In the genomic region with DNA sequence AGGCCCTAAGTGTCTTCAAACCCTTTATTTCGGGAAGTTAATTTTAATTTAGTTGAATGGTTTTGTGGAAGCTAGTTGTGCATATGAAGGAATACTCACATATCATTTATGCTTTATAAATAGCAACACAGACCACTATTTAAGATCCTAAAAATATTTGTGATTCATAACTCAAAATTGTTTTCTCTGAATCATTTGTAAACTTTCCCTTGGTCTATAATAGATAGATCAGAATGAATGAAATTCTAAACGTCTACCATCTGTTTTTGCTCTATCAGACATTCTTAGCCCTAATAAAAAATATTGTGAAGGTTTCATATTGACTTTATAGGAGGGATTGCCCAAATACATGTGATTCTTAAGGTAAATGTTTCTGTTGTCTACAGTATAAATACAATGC, we compare ENCODE assay signal across 24 cellular contexts. TPM values are rescaled to one million over a fixed set of nuclear protein-coding genes. Genes with fewer than 3 reads are reported as not detected.
A peak's percentile ranks its signal among the peaks of the same experiment; 100 is the strongest.
DNase-seq lines count a peak whose midpoint lies in the region; TF ChIP-seq lines count a peak whose summit lies in the region.
"Had no signal": no experiment of that assay in that cellular context is flagged by ENCODE, and none has a peak within 500 bp of the region (broad histone marks: within the 10 kb centered on the region; RNA-seq: fewer than 3 reads in every experiment).

No MANE protein-coding gene starts in this region.

- peak; percentile 29 for DNase-seq in AG20443 (ENCODE audit: low spot score)
- DNase-seq in HFFc6, result peak; percentile 25
- no peak for DNase-seq in chondrocyte (ENCODE audit: low spot score)
- DNase-seq in hepatic stellate cell (ENCODE audit: low spot score), result peak; percentile 17
- no peak for DNase-seq in iPS-NIHi11 (ENCODE audit: low spot score)
- DNase-seq in cardiac septum (ENCODE audit: low spot score), result no peak
- DNase-seq in LoVo (ENCODE audit: low spot score), result no peak
- no peak for DNase-seq in activated naive CD4-positive, alpha-beta T cell (lab: John Stamatoyannopoulos, UW)
- DNase-seq: activated CD4-positive, alpha-beta T cell treated with anti-CD3 and anti-CD28 coated beads for 4 hours; activated CD8-positive, alpha-beta T cell treated with anti-CD3 and anti-CD28 coated beads, Interleukin-2, amount 10 ng/mL, durations not matched to agents 7 days and 5 days; AML-193; anterior cingulate cortex; CD4-positive, alpha-beta T cell; left ventricle myocardium inferior; NCI-H2107; retina; RPMI8226; SJCRH30; stimulated activated CD4-positive, alpha-beta T cell treated with anti-CD3 and anti-CD28 coated beads, Interleukin-2, amount 100 ng/mL, for 24 hours; stimulated activated naive CD8-positive, alpha-beta T cell treated with anti-CD3 and anti-CD28 coated beads, Interleukin-15, Interleukin-2, amounts not matched to agents 100 U/mL and 50 U/mL, for 24 hours; T1000 had no signal

- H3K4me3 Mint-ChIP-seq in HFFc6 (no peak overlapping the region), chondrocyte (ENCODE audit: unreplicated experiment) (no peak overlapping the region)
- H3K4me3 Mint-ChIP-seq: activated CD8-positive, alpha-beta T cell treated with anti-CD3 and anti-CD28 coated beads, Interleukin-2, amount 10 ng/mL, durations not matched to agents 7 days and 5 days; CD4-positive, alpha-beta T cell; dendritic cell treated with granulocyte-macrophage colony-stimulating factor and Interleukin-4, amounts not matched to agents 40 ng/mL and 50 ng/mL, for 4 days; neural progenitor cell had no signal

- H3K4me1 Mint-ChIP-seq in HFFc6 (ENCODE audit: low read depth) (peaks cover 26% of the 10 kb centered on the region), chondrocyte (ENCODE audit: low read depth) (peaks cover 24% of the 10 kb centered on the region)

- intact Hi-C loops in cardiac septum (cut with DNase I), result no loop called here

- no peak for TF ChIP-seq CTCF in HFFc6 (IDR thresholded peaks at IDR 0.05)
- TF ChIP-seq CTCF in chondrocyte (IDR thresholded peaks at IDR 0.05), result no peak

- peaks cover 14% of the 10 kb centered on the region for H3K9me3 Mint-ChIP-seq in HFFc6
- peaks cover 11% of the 10 kb centered on the region for H3K9me3 Mint-ChIP-seq in chondrocyte (ENCODE audit: low read depth)

- H3K27me3 Mint-ChIP-seq in HFFc6 (ENCODE audit: insufficient read depth), result no peaks in the 10 kb centered on the region
- no peaks in the 10 kb centered on the region for H3K27me3 Mint-ChIP-seq in chondrocyte (ENCODE audit: low read depth)
- H3K27me3 Mint-ChIP-seq: CD4-positive, alpha-beta T cell; dendritic cell treated with granulocyte-macrophage colony-stimulating factor and Interleukin-4, amounts not matched to agents 40 ng/mL and 50 ng/mL, for 4 days had no signal

- H3K27ac Mint-ChIP-seq in HFFc6 (peak overlapping the region; percentile 51; the same call in 1 of the 2 replicates), chondrocyte (ENCODE audit: unreplicated experiment) (peak overlapping the region; percentile 55)
- H3K27ac Mint-ChIP-seq: activated CD8-positive, alpha-beta T cell treated with anti-CD3 and anti-CD28 coated beads, Interleukin-2, amount 10 ng/mL, durations not matched to agents 7 days and 5 days; activated naive CD4-positive, alpha-beta T cell treated with anti-CD3 and anti-CD28 coated beads, Interleukin-2, amount 50 U/mL, for 72 hours; CD4-positive, alpha-beta T cell; dendritic cell treated with granulocyte-macrophage colony-stimulating factor and Interleukin-4, amounts not matched to agents 40 ng/mL and 50 ng/mL, for 4 days; neural progenitor cell had no signal

- H3K36me3 Mint-ChIP-seq in HFFc6 (ENCODE audit: low read depth), result peaks cover 8% of the 10 kb centered on the region
- H3K36me3 Mint-ChIP-seq in chondrocyte (ENCODE audit: low read depth), result peaks cover 2% of the 10 kb centered on the region

RNA-seq across cellular contexts. Expression of a gene that starts 43.5 kb away (rescaled TPM):
- 10 to 100 TPM; 24.9 to 57.4 (median 27.6) TPM for total RNA-seq in HFFc6 (2021; fragmentation: NEBNext Ultra II Directional; extraction: Animal tissue kit (Norgen Biotek cat#: 25700))
- total RNA-seq in chondrocyte (1.7 to 3.2 TPM (median 1.9 TPM) in 3 replicates), cardiac septum (17.9 TPM)
- total RNA-seq: activated CD8-positive, alpha-beta T cell treated with anti-CD3 and anti-CD28 coated beads, Interleukin-2, amount 10 ng/mL, durations not matched to agents 7 days and 5 days; activated naive CD4-positive, alpha-beta T cell treated with anti-CD3 and anti-CD28 coated beads, Interleukin-2, amount 50 U/mL, for 72 hours; CD4-positive, alpha-beta T cell had no signal

Comparison
In these comparisons a context has a peak if more than half of its experiments do, and no peak if none do; other contexts are left out.
1. DNase-seq: peak in AG20443 (single experiment), HFFc6 (single experiment) and hepatic stellate cell (single experiment); none in chondrocyte (single experiment), iPS-NIHi11 (single experiment), cardiac septum (single experiment), LoVo (single experiment) and activated naive CD4-positive, alpha-beta T cell (0 of 4).